ENCODE assay signal across 22 cellular contexts in the genomic region with DNA sequence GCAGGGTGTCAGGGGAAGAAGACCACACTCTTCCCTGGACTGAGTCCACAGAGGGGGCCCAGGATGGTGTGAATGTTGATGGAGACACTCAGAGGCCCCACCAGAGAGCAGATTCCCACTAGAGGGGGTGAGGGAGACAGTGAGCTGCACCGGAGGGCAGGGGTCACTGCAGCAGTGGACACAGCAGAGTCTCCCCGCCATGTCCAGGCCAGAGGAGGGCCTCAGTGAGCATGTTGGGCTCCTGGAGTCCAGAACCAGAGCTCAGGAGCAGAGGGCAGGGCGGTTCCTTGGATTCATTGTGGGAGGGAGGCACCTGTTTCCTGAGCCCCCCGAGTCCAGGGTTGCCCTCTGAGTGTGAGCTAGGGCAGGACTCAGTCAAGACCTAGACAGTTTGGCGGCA. TPM values are rescaled to one million over a fixed set of nuclear protein-coding genes. Genes with fewer than 3 reads are reported as not detected.
DNase-seq lines count a peak whose midpoint lies in the region; ATAC-seq, FAIRE-seq and TF ChIP-seq lines count a peak whose summit lies in the region.
"Had no signal": no experiment of that assay in that cellular context is flagged by ENCODE, and none has a peak within 500 bp of the region (broad histone marks: within the 10 kb centered on the region; RNA-seq: fewer than 3 reads in every experiment).

No MANE protein-coding gene starts in this region.

- no peak overlapping the region for H3K27ac ChIP-seq in HepG2 (ENCODE audit: extremely low read length, insufficient read depth, low read length)
- no peak overlapping the region for H3K27ac ChIP-seq in right lobe of liver
- no peak overlapping the region for H3K27ac ChIP-seq in foreskin keratinocyte
- no peak overlapping the region for H3K27ac ChIP-seq in Karpas-422 (ENCODE audit: low read length)
- H3K27ac ChIP-seq: 22Rv1 had no signal

- H3K9ac ChIP-seq in HepG2 (ENCODE audit: insufficient read depth, low read depth, low read length) (no peak overlapping the region), Karpas-422 (ENCODE audit: low read length) (no peak overlapping the region)

- H3K9me2 ChIP-seq in Karpas-422 (replicated peaks; ENCODE audit: insufficient read depth, low read length) = no peaks in the 10 kb centered on the region

- H2AFZ ChIP-seq in HepG2 (ENCODE audit: low read length) (no peak overlapping the region), Karpas-422 (ENCODE audit: low read length) (no peak overlapping the region)

- POLR2A ChIA-PET in HepG2 (lab: Yijun Ruan, JAX) = no interaction called here

- ATAC-seq in HepG2 = peak; percentile 85
- ATAC-seq in right lobe of liver = no peak
- no peak for ATAC-seq in foreskin keratinocyte
- no peak for ATAC-seq in HG02759 (IDR thresholded peaks at IDR 0.05; ENCODE audit: unreplicated experiment)
- ATAC-seq in left cardiac atrium = no peak

- TF ChIP-seq POLR2A in HepG2 (IDR thresholded peaks at IDR 0.05; ENCODE audit: insufficient read depth in 1 of 2, low read depth in 2 of 2, low read length in 2 of 2) = no peak
- TF ChIP-seq POLR2A in right lobe of liver (IDR thresholded peaks at IDR 0.05) = no peak

- H3K4me3 ChIP-seq in HepG2 (replicated peaks in 1 of 3; ENCODE audit: insufficient read depth in 1 of 3, low read depth in 2 of 3, low read length in 3 of 3) (no peak overlapping the region), right lobe of liver (no peak overlapping the region), cardiac fibroblast (replicated peaks in 1 of 2; ENCODE audit: low read depth in 2 of 2, low read length in 2 of 2) (no peak overlapping the region), Karpas-422 (ENCODE audit: low read length) (no peak overlapping the region)
- H3K4me3 ChIP-seq: HAP-1 had no signal

- in situ Hi-C loops in HepG2 (cut with HindIII; ENCODE audit: extremely low pct_ligation_motif_present, low pct_unique_long_range_greater_than_20kb) = no loop called here

- H3K4me1 ChIP-seq in HepG2 (ENCODE audit: insufficient read depth, low read length) = no peaks in the 10 kb centered on the region
- no peaks in the 10 kb centered on the region for H3K4me1 ChIP-seq in right lobe of liver
- H3K4me1 ChIP-seq in foreskin keratinocyte = no peaks in the 10 kb centered on the region
- no peaks in the 10 kb centered on the region for H3K4me1 ChIP-seq in Karpas-422 (ENCODE audit: low read length)
- H3K4me1 ChIP-seq: HAP-1 had no signal

- no TSS peak for BruUV-seq in HepG2 (replicated peaks; lab: Mats Ljungman, UMichigan)

- H3K36me3 ChIP-seq in HepG2 (replicated peaks in 1 of 2; ENCODE audit: control insufficient read depth in 1 of 2, insufficient read depth in 2 of 2, low read length in 2 of 2) = no peaks in the 10 kb centered on the region
- no peaks in the 10 kb centered on the region for H3K36me3 ChIP-seq in right lobe of liver
- no peaks in the 10 kb centered on the region for H3K36me3 ChIP-seq in Karpas-422 (ENCODE audit: insufficient read depth, low read length)
- H3K36me3 ChIP-seq: HAP-1 had no signal

- no peaks in the 10 kb centered on the region for H3K79me2 ChIP-seq in HepG2 (ENCODE audit: insufficient read depth, low read length)
- no peaks in the 10 kb centered on the region for H3K79me2 ChIP-seq in Karpas-422 (ENCODE audit: low read length)

- no peak overlapping the region for H3K4me2 ChIP-seq in HepG2 (ENCODE audit: low read depth, low read length)
- H3K4me2 ChIP-seq in Karpas-422 (ENCODE audit: low read depth, low read length, poor library complexity, severe bottlenecking) = no peak overlapping the region

- no peak for TF ChIP-seq RAD21 in HepG2 (CRISPR knock-in tag; IDR thresholded peaks at IDR 0.05)

- H4K20me1 ChIP-seq in HepG2 (ENCODE audit: insufficient read depth, low read length) (no peaks in the 10 kb centered on the region), Karpas-422 (ENCODE audit: insufficient read depth, low read depth, low read length) (no peaks in the 10 kb centered on the region)

- peaks cover 1 to 6% of the 10 kb centered on the region in 2 experiments; a peak in 3 of 5 replicates for H3K27me3 ChIP-seq in HepG2 (ENCODE audit: control insufficient read depth in 1 of 2, insufficient read depth in 2 of 2, low read length in 2 of 2)
- no peaks in the 10 kb centered on the region for H3K27me3 ChIP-seq in right lobe of liver
- H3K27me3 ChIP-seq in foreskin keratinocyte = no peaks in the 10 kb centered on the region
- no peaks in the 10 kb centered on the region for H3K27me3 ChIP-seq in Karpas-422 (ENCODE audit: low read length)

- CTCF ChIA-PET in HepG2 (lab: Yijun Ruan, JAX; ENCODE audit: low intra/inter-chr PET ratio, low total read pairs) = no interaction called here

- intact Hi-C loops in HepG2 (cut with micrococcal nuclease; ENCODE audit: unreplicated experiment) (no loop called here), right lobe of liver (cut with DNase I) (no loop called here), left cardiac atrium (cut with DNase I) (no loop called here)

- WGBS in HepG2 (ENCODE audit: low lambda C conversion rate) = no CpG with 5 or more reads among the region's 5 CpGs
- 100% methylated on average over 1 of the region's 5 CpGs for WGBS in right lobe of liver (ENCODE audit: insufficient coverage, low coverage, low lambda C conversion rate, missing lambda C conversion rate)

- H3K9me3 ChIP-seq in HepG2 (ENCODE audit: low read length) (no peaks in the 10 kb centered on the region), right lobe of liver (no peaks in the 10 kb centered on the region), Karpas-422 (ENCODE audit: low read length) (no peaks in the 10 kb centered on the region)
- H3K9me3 ChIP-seq: HAP-1 had no signal

- DNase-seq in HepG2 (ENCODE audit: low spot score) (peak; percentile 4), right lobe of liver (no peak), cardiac fibroblast (ENCODE audit: low read depth in 2 of 2) (no peak), foreskin keratinocyte (no peak), left cardiac atrium (no peak), Karpas-422 (no peak)
- DNase-seq in stimulated activated CD4-positive, alpha-beta T cell treated with anti-CD3 and anti-CD28 coated beads, Interleukin-2, amount 100 ng/mL, for 24 hours = no peak
- DNase-seq: DMS79, KG1, NCI-H1417 treated with DMSO at 0.1 percent for 48 hours, NCI-H1930, NCI-H226, NCI-H524, NCI-H82, OCI-M1, SHP77 treated with DMSO at 0.1 percent for 48 hours had no signal

- peak; percentile 37; the same call in 1 of the 2 replicates for TF ChIP-seq CTCF in HepG2 (CRISPR knock-in tag; IDR thresholded peaks at IDR 0.05)
- no peak for TF ChIP-seq CTCF in right lobe of liver (IDR thresholded peaks at IDR 0.05)
- peak; percentile 11 for TF ChIP-seq CTCF in cardiac fibroblast (IDR thresholded peaks at IDR 0.05; ENCODE audit: low read depth, low read length)
- peak; percentile 7 for TF ChIP-seq CTCF in foreskin keratinocyte (conservative IDR thresholded peaks at IDR 0.05)

- no peak for FAIRE-seq in HepG2 (lab: Jason Lieb, UNC)

- no peak for TF ChIP-seq EP300 in HepG2 (IDR thresholded peaks at IDR 0.05; ENCODE audit: low read depth in 2 of 2, low read length in 2 of 2)
- no peak for TF ChIP-seq EP300 in HepG2 (CRISPR knock-in tag; IDR thresholded peaks at IDR 0.05; ENCODE audit: borderline replicate concordance)

RNA-seq across cellular contexts. Expression of a gene that starts 1.8 kb away (rescaled TPM):
- total RNA-seq in HepG2 (2016; rRNA removed; fragmentation: Illumina TruSeq; extraction: Trizol) = not detected in 2 replicates
- not detected in 2 replicates for total RNA-seq in HepG2 (2016; cell fraction: cytosol; rRNA removed; fragmentation: Illumina TruSeq; extraction: Trizol; ENCODE audit: low read depth)
- not detected in 2 replicates for total RNA-seq in HepG2 (2016; cell fraction: insoluble cytoplasmic fraction; rRNA removed; fragmentation: Illumina TruSeq; extraction: Trizol)
- not detected in 2 replicates for total RNA-seq in HepG2 (2016; cell fraction: membrane; rRNA removed; fragmentation: Illumina TruSeq; extraction: Trizol)
- total RNA-seq in HepG2 (2016; cell fraction: nucleus; rRNA removed; fragmentation: Illumina TruSeq; extraction: Trizol) = not detected in 2 replicates
- not detected in 2 replicates for polyA plus RNA-seq in HepG2 (2011; rRNA removed)
- not detected in 2 replicates for polyA plus RNA-seq in HepG2 (2011; cell fraction: cytosol; rRNA removed)
- not detected in 2 replicates for polyA plus RNA-seq in HepG2 (2011; cell fraction: nucleus; rRNA removed)
- not detected in 2 replicates for polyA plus RNA-seq in HepG2 (2012)
- not detected in 2 replicates for polyA plus RNA-seq in HepG2 (2016; cell fraction: cytosol; fragmentation: Illumina TruSeq; extraction: Trizol; ENCODE audit: low read depth)
- not detected in 2 replicates for polyA plus RNA-seq in HepG2 (2016; cell fraction: insoluble cytoplasmic fraction; fragmentation: Illumina TruSeq; extraction: Trizol; ENCODE audit: low read depth)
- polyA plus RNA-seq in HepG2 (2016; cell fraction: membrane; fragmentation: Illumina TruSeq; extraction: Trizol; ENCODE audit: low read depth) = not detected in 2 replicates
- not detected in 2 replicates for polyA plus RNA-seq in HepG2 (2016; cell fraction: nucleus; fragmentation: Illumina TruSeq; extraction: Trizol; ENCODE audit: insufficient read depth, low read depth)
- not detected in 2 replicates for polyA minus RNA-seq in HepG2 (2011; rRNA and poly(A)+ RNA removed; ENCODE audit: low replicate concordance)
- not detected in 2 replicates for polyA minus RNA-seq in HepG2 (2011; cell fraction: cytosol; rRNA and poly(A)+ RNA removed)
- not detected in 2 replicates for polyA minus RNA-seq in HepG2 (2011; cell fraction: nucleus; rRNA and poly(A)+ RNA removed)
- total RNA-seq in right lobe of liver = not detected
- total RNA-seq in foreskin keratinocyte = not detected in 2 replicates
- not detected in 2 replicates for polyA plus RNA-seq in foreskin keratinocyte
- total RNA-seq in left cardiac atrium = not detected
- not detected in 2 replicates for total RNA-seq in Karpas-422 (2014; rRNA removed; shearing (Covaris generic); ENCODE audit: low replicate concordance)
- total RNA-seq: RPMI7951 had no signal
- polyA plus RNA-seq: AG04450, CD14-positive monocyte had no signal

RNA-seq across cellular contexts. Expression of a gene that starts 22.5 kb away (rescaled TPM):
- total RNA-seq in HepG2 (2016; rRNA removed; fragmentation: Illumina TruSeq; extraction: Trizol) (not detected in 2 replicates), right lobe of liver (not detected), foreskin keratinocyte (not detected in 2 replicates), left cardiac atrium (not detected)
- total RNA-seq in HepG2 (2016; cell fraction: cytosol; rRNA removed; fragmentation: Illumina TruSeq; extraction: Trizol; ENCODE audit: low read depth) = not detected in 2 replicates
- not detected in 2 replicates for total RNA-seq in HepG2 (2016; cell fraction: insoluble cytoplasmic fraction; rRNA removed; fragmentation: Illumina TruSeq; extraction: Trizol)
- total RNA-seq in HepG2 (2016; cell fraction: membrane; rRNA removed; fragmentation: Illumina TruSeq; extraction: Trizol) = not detected in 2 replicates
- not detected in 2 replicates for total RNA-seq in HepG2 (2016; cell fraction: nucleus; rRNA removed; fragmentation: Illumina TruSeq; extraction: Trizol)
- polyA plus RNA-seq in HepG2 (2011; rRNA removed) (not detected in 2 replicates), foreskin keratinocyte (0.04 TPM in 1 of 2 replicates, not detected in the other)
- polyA plus RNA-seq in HepG2 (2011; cell fraction: cytosol; rRNA removed) = not detected in 2 replicates
- polyA plus RNA-seq in HepG2 (2011; cell fraction: nucleus; rRNA removed) = not detected in 2 replicates
- polyA plus RNA-seq in HepG2 (2012) = not detected in 2 replicates
- polyA plus RNA-seq in HepG2 (2016; cell fraction: cytosol; fragmentation: Illumina TruSeq; extraction: Trizol; ENCODE audit: low read depth) = not detected in 2 replicates
- not detected in 2 replicates for polyA plus RNA-seq in HepG2 (2016; cell fraction: insoluble cytoplasmic fraction; fragmentation: Illumina TruSeq; extraction: Trizol; ENCODE audit: low read depth)
- polyA plus RNA-seq in HepG2 (2016; cell fraction: membrane; fragmentation: Illumina TruSeq; extraction: Trizol; ENCODE audit: low read depth) = not detected in 2 replicates
- not detected in 2 replicates for polyA plus RNA-seq in HepG2 (2016; cell fraction: nucleus; fragmentation: Illumina TruSeq; extraction: Trizol; ENCODE audit: insufficient read depth, low read depth)
- not detected in 2 replicates for polyA minus RNA-seq in HepG2 (2011; rRNA and poly(A)+ RNA removed; ENCODE audit: low replicate concordance)
- polyA minus RNA-seq in HepG2 (2011; cell fraction: cytosol; rRNA and poly(A)+ RNA removed) = not detected in 2 replicates
- polyA minus RNA-seq in HepG2 (2011; cell fraction: nucleus; rRNA and poly(A)+ RNA removed) = not detected in 2 replicates
- total RNA-seq in Karpas-422 (2014; rRNA removed; shearing (Covaris generic); ENCODE audit: low replicate concordance) = not detected in 2 replicates
- total RNA-seq: RPMI7951 had no signal
- polyA plus RNA-seq: AG04450, CD14-positive monocyte had no signal

RNA-seq across cellular contexts. Expression of a gene that starts 26.3 kb away (rescaled TPM):
- not detected in 2 replicates for total RNA-seq in HepG2 (2016; rRNA removed; fragmentation: Illumina TruSeq; extraction: Trizol)
- not detected in 2 replicates for total RNA-seq in HepG2 (2016; cell fraction: cytosol; rRNA removed; fragmentation: Illumina TruSeq; extraction: Trizol; ENCODE audit: low read depth)
- not detected in 2 replicates for total RNA-seq in HepG2 (2016; cell fraction: insoluble cytoplasmic fraction; rRNA removed; fragmentation: Illumina TruSeq; extraction: Trizol)
- total RNA-seq in HepG2 (2016; cell fraction: membrane; rRNA removed; fragmentation: Illumina TruSeq; extraction: Trizol) = not detected in 2 replicates
- total RNA-seq in HepG2 (2016; cell fraction: nucleus; rRNA removed; fragmentation: Illumina TruSeq; extraction: Trizol) = not detected in 2 replicates
- not detected in 2 replicates for polyA plus RNA-seq in HepG2 (2011; rRNA removed)
- not detected in 2 replicates for polyA plus RNA-seq in HepG2 (2011; cell fraction: cytosol; rRNA removed)
- polyA plus RNA-seq in HepG2 (2011; cell fraction: nucleus; rRNA removed) = not detected in 2 replicates
- not detected in 2 replicates for polyA plus RNA-seq in HepG2 (2012)
- polyA plus RNA-seq in HepG2 (2016; cell fraction: cytosol; fragmentation: Illumina TruSeq; extraction: Trizol; ENCODE audit: low read depth) = not detected in 2 replicates
- polyA plus RNA-seq in HepG2 (2016; cell fraction: insoluble cytoplasmic fraction; fragmentation: Illumina TruSeq; extraction: Trizol; ENCODE audit: low read depth) = not detected in 2 replicates
- not detected in 2 replicates for polyA plus RNA-seq in HepG2 (2016; cell fraction: membrane; fragmentation: Illumina TruSeq; extraction: Trizol; ENCODE audit: low read depth)
- not detected in 2 replicates for polyA plus RNA-seq in HepG2 (2016; cell fraction: nucleus; fragmentation: Illumina TruSeq; extraction: Trizol; ENCODE audit: insufficient read depth, low read depth)
- polyA minus RNA-seq in HepG2 (2011; rRNA and poly(A)+ RNA removed; ENCODE audit: low replicate concordance) = not detected in 2 replicates
- not detected in 2 replicates for polyA minus RNA-seq in HepG2 (2011; cell fraction: cytosol; rRNA and poly(A)+ RNA removed)
- polyA minus RNA-seq in HepG2 (2011; cell fraction: nucleus; rRNA and poly(A)+ RNA removed) = not detected in 2 replicates
- not detected for total RNA-seq in right lobe of liver
- 4.7 and 7.5 TPM in 2 replicates for total RNA-seq in foreskin keratinocyte
- polyA plus RNA-seq in foreskin keratinocyte = 4.9 and 7.4 TPM in 2 replicates
- total RNA-seq in left cardiac atrium = not detected
- total RNA-seq in Karpas-422 (2014; rRNA removed; shearing (Covaris generic); ENCODE audit: low replicate concordance) = not detected in 2 replicates
- total RNA-seq: RPMI7951 had no signal
- polyA plus RNA-seq: AG04450, CD14-positive monocyte had no signal

RNA-seq across cellular contexts. Expression of a gene that starts 40.6 kb away (rescaled TPM):
- total RNA-seq in HepG2 (2016; rRNA removed; fragmentation: Illumina TruSeq; extraction: Trizol) (not detected in 2 replicates), right lobe of liver (not detected), foreskin keratinocyte (not detected in 2 replicates), left cardiac atrium (not detected)
- not detected in 2 replicates for total RNA-seq in HepG2 (2016; cell fraction: cytosol; rRNA removed; fragmentation: Illumina TruSeq; extraction: Trizol; ENCODE audit: low read depth)
- not detected in 2 replicates for total RNA-seq in HepG2 (2016; cell fraction: insoluble cytoplasmic fraction; rRNA removed; fragmentation: Illumina TruSeq; extraction: Trizol)
- total RNA-seq in HepG2 (2016; cell fraction: membrane; rRNA removed; fragmentation: Illumina TruSeq; extraction: Trizol) = not detected in 2 replicates
- not detected in 2 replicates for total RNA-seq in HepG2 (2016; cell fraction: nucleus; rRNA removed; fragmentation: Illumina TruSeq; extraction: Trizol)
- polyA plus RNA-seq in HepG2 (2011; rRNA removed) (not detected in 2 replicates), foreskin keratinocyte (not detected in 2 replicates)
- polyA plus RNA-seq in HepG2 (2011; cell fraction: cytosol; rRNA removed) = not detected in 2 replicates
- not detected in 2 replicates for polyA plus RNA-seq in HepG2 (2011; cell fraction: nucleus; rRNA removed)
- not detected in 2 replicates for polyA plus RNA-seq in HepG2 (2012)
- not detected in 2 replicates for polyA plus RNA-seq in HepG2 (2016; cell fraction: cytosol; fragmentation: Illumina TruSeq; extraction: Trizol; ENCODE audit: low read depth)
- polyA plus RNA-seq in HepG2 (2016; cell fraction: insoluble cytoplasmic fraction; fragmentation: Illumina TruSeq; extraction: Trizol; ENCODE audit: low read depth) = not detected in 2 replicates
- polyA plus RNA-seq in HepG2 (2016; cell fraction: membrane; fragmentation: Illumina TruSeq; extraction: Trizol; ENCODE audit: low read depth) = not detected in 2 replicates
- not detected in 2 replicates for polyA plus RNA-seq in HepG2 (2016; cell fraction: nucleus; fragmentation: Illumina TruSeq; extraction: Trizol; ENCODE audit: insufficient read depth, low read depth)
- not detected in 2 replicates for polyA minus RNA-seq in HepG2 (2011; rRNA and poly(A)+ RNA removed; ENCODE audit: low replicate concordance)
- polyA minus RNA-seq in HepG2 (2011; cell fraction: cytosol; rRNA and poly(A)+ RNA removed) = not detected in 2 replicates
- polyA minus RNA-seq in HepG2 (2011; cell fraction: nucleus; rRNA and poly(A)+ RNA removed) = not detected in 2 replicates
- not detected in 2 replicates for total RNA-seq in Karpas-422 (2014; rRNA removed; shearing (Covaris generic); ENCODE audit: low replicate concordance)
- total RNA-seq: RPMI7951 had no signal
- polyA plus RNA-seq: AG04450, CD14-positive monocyte had no signal

RNA-seq across cellular contexts. Expression of a gene that starts 44.0 kb away (rescaled TPM):
- total RNA-seq in HepG2 (2016; rRNA removed; fragmentation: Illumina TruSeq; extraction: Trizol) (not detected in 2 replicates), right lobe of liver (under 1 TPM in 1 of 6 experiments, not detected in 5; 0.13 TPM), foreskin keratinocyte (167 and 323 TPM in 2 replicates), left cardiac atrium (not detected)
- not detected in 2 replicates for total RNA-seq in HepG2 (2016; cell fraction: cytosol; rRNA removed; fragmentation: Illumina TruSeq; extraction: Trizol; ENCODE audit: low read depth)
- not detected in 2 replicates for total RNA-seq in HepG2 (2016; cell fraction: insoluble cytoplasmic fraction; rRNA removed; fragmentation: Illumina TruSeq; extraction: Trizol)
- not detected in 2 replicates for total RNA-seq in HepG2 (2016; cell fraction: membrane; rRNA removed; fragmentation: Illumina TruSeq; extraction: Trizol)
- not detected in 2 replicates for total RNA-seq in HepG2 (2016; cell fraction: nucleus; rRNA removed; fragmentation: Illumina TruSeq; extraction: Trizol)
- polyA plus RNA-seq in HepG2 (2011; rRNA removed) (0.07 TPM in 1 of 2 replicates, not detected in the other), foreskin keratinocyte (152 and 315 TPM in 2 replicates)
- polyA plus RNA-seq in HepG2 (2011; cell fraction: cytosol; rRNA removed) = not detected in 2 replicates
- not detected in 2 replicates for polyA plus RNA-seq in HepG2 (2011; cell fraction: nucleus; rRNA removed)
- polyA plus RNA-seq in HepG2 (2012) = not detected in 2 replicates
- not detected in 2 replicates for polyA plus RNA-seq in HepG2 (2016; cell fraction: cytosol; fragmentation: Illumina TruSeq; extraction: Trizol; ENCODE audit: low read depth)
- polyA plus RNA-seq in HepG2 (2016; cell fraction: insoluble cytoplasmic fraction; fragmentation: Illumina TruSeq; extraction: Trizol; ENCODE audit: low read depth) = not detected in 2 replicates
- polyA plus RNA-seq in HepG2 (2016; cell fraction: membrane; fragmentation: Illumina TruSeq; extraction: Trizol; ENCODE audit: low read depth) = not detected in 2 replicates
- polyA plus RNA-seq in HepG2 (2016; cell fraction: nucleus; fragmentation: Illumina TruSeq; extraction: Trizol; ENCODE audit: insufficient read depth, low read depth) = not detected in 2 replicates
- polyA minus RNA-seq in HepG2 (2011; rRNA and poly(A)+ RNA removed; ENCODE audit: low replicate concordance) = 2.5 TPM in 1 of 2 replicates, not detected in the other
- not detected in 2 replicates for polyA minus RNA-seq in HepG2 (2011; cell fraction: cytosol; rRNA and poly(A)+ RNA removed)
- not detected in 2 replicates for polyA minus RNA-seq in HepG2 (2011; cell fraction: nucleus; rRNA and poly(A)+ RNA removed)
- total RNA-seq in Karpas-422 (2014; rRNA removed; shearing (Covaris generic); ENCODE audit: low replicate concordance) = not detected in 2 replicates
- total RNA-seq: RPMI7951 had no signal
- polyA plus RNA-seq: AG04450, CD14-positive monocyte had no signal

Comparison
In these comparisons a context has a peak if more than half of its experiments do, and no peak if none do; other contexts are left out.
1. CTCF ChIP-seq: peak in HepG2 (single experiment), cardiac fibroblast (single experiment) and foreskin keratinocyte (single experiment); none in right lobe of liver (0 of 4).